ENCODE assay signal across 30 cellular contexts in the genomic region with DNA sequence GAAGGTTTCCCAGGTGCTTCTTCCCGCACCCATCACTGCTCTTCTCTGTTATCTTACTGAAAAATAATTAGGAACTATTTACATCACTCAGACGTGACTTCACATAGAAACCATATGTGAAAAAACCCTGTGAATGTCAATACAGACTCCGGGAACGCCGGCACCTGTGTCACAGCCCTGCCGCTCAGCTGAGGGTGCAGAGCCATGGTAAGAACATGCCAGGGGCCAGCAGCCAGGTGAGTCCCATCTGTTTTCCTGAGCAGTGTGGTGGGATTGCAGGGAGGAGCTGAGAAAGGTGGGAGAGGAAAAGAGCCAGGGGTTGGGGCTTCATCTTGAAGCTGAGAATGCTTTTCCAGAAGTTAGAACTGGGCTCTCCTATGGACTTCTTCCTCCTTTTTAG. TPM values are rescaled to one million over a fixed set of nuclear protein-coding genes. Genes with fewer than 3 reads are reported as not detected.
"Had no signal": no experiment of that assay in that cellular context is flagged by ENCODE, and none has a peak within 500 bp of the region (broad histone marks: within the 10 kb centered on the region; RNA-seq: fewer than 3 reads in every experiment).

No MANE protein-coding gene starts in this region.

- DNase-seq: activated B cell treated with CpG ODN at 0.5 μM for 24 hours; activated CD4-positive, alpha-beta T cell treated with anti-CD3 and anti-CD28 coated beads for 48 hours; activated CD4-positive, alpha-beta T cell treated with anti-CD3 and anti-CD28 coated beads, Interleukin-2, amount 50 U/mL, for 1 hour; activated CD4-positive, alpha-beta T cell treated with anti-CD3 and anti-CD28 coated beads, Interleukin-2, amount 50 U/mL, for 48 hours; activated CD8-positive, alpha-beta memory T cell treated with anti-CD3 and anti-CD28 coated beads for 24 hours; activated CD8-positive, alpha-beta T cell treated with anti-CD3 and anti-CD28 coated beads for 36 hours; activated effector memory CD4-positive, alpha-beta T cell treated with Interleukin-2 at 50 U/mL for 16 hours; activated gamma-delta T cell treated with Interleukin-2 at 50 U/mL for 16 hours; activated naive CD4-positive, alpha-beta T cell treated with anti-CD3 and anti-CD28 coated beads for 36 hours; activated naive CD8-positive, alpha-beta T cell treated with anti-CD3 and anti-CD28 coated beads, Interleukin-2, amount 10 ng/mL, durations not matched to agents 7 days and 5 days; activated T-cell treated with anti-CD3 and anti-CD28 coated beads, Interleukin-2, amount 50 U/mL, for 4 hours; brain microvascular endothelial cell; cortex of kidney; dermis blood vessel endothelial cell; effector CD4-positive, alpha-beta T cell; effector memory CD8-positive, alpha-beta T cell; esophagus squamous epithelium; foreskin melanocyte; heart right ventricle; T-helper 1 cell; T-helper 17 cell; T1000; WERI-Rb-1 had no signal

- ATAC-seq: activated CD4-positive, CD25-positive, alpha-beta regulatory T cell treated with anti-CD3 and anti-CD28 coated beads, Interleukin-2, amount 50 U/mL, for 24 hours; activated CD8-positive, alpha-beta T cell treated with anti-CD3 and anti-CD28 coated beads for 36 hours; activated naive CD4-positive, alpha-beta T cell treated with anti-CD3 and anti-CD28 coated beads, Interleukin-2, amount 50 U/mL, for 72 hours; activated T-cell treated with anti-CD3 and anti-CD28 coated beads, Interleukin-2, amount 50 U/mL, for 4 hours; activated T-helper 17 cell treated with anti-CD3 and anti-CD28 coated beads, Interleukin-2, amount 50 U/mL, for 72 hours; effector memory CD8-positive, alpha-beta T cell; gastroesophageal sphincter; heart right ventricle; T-helper 17 cell had no signal

- H3K36me3 ChIP-seq: ascending aorta, brain microvascular endothelial cell, esophagus squamous epithelium, gastroesophageal sphincter, heart right ventricle, WERI-Rb-1 had no signal

- H3K27ac ChIP-seq: ascending aorta, brain microvascular endothelial cell, epithelial cell of prostate, esophagus squamous epithelium, gastroesophageal sphincter, heart right ventricle, WERI-Rb-1 had no signal

- H3K27me3 ChIP-seq: ascending aorta had no signal

- H3K4me3 ChIP-seq: ascending aorta, esophagus squamous epithelium, gastroesophageal sphincter, heart right ventricle had no signal

- H3K9me3 ChIP-seq: ascending aorta, esophagus squamous epithelium, gastroesophageal sphincter, heart right ventricle had no signal

RNA-seq across cellular contexts. Expression of a gene that starts 13.7 kb away (rescaled TPM):
- total RNA-seq: activated B cell treated with CpG ODN at 0.5 μM for 24 hours; activated CD8-positive, alpha-beta T cell treated with anti-CD3 and anti-CD28 coated beads for 36 hours; activated naive CD4-positive, alpha-beta T cell treated with anti-CD3 and anti-CD28 coated beads for 36 hours; activated naive CD4-positive, alpha-beta T cell treated with anti-CD3 and anti-CD28 coated beads, Interleukin-2, amount 50 U/mL, for 72 hours; activated naive CD8-positive, alpha-beta T cell treated with anti-CD3 and anti-CD28 coated beads, Interleukin-2, amount 10 ng/mL, durations not matched to agents 7 days and 5 days; activated T-helper 17 cell treated with anti-CD3 and anti-CD28 coated beads, Interleukin-2, amount 50 U/mL, for 72 hours; T-helper 17 cell had no signal

RNA-seq across cellular contexts. Expression of a gene that starts 42.6 kb away (rescaled TPM):
- total RNA-seq: activated B cell treated with CpG ODN at 0.5 μM for 24 hours; activated CD8-positive, alpha-beta T cell treated with anti-CD3 and anti-CD28 coated beads for 36 hours; activated naive CD4-positive, alpha-beta T cell treated with anti-CD3 and anti-CD28 coated beads for 36 hours; activated naive CD4-positive, alpha-beta T cell treated with anti-CD3 and anti-CD28 coated beads, Interleukin-2, amount 50 U/mL, for 72 hours; activated naive CD8-positive, alpha-beta T cell treated with anti-CD3 and anti-CD28 coated beads, Interleukin-2, amount 10 ng/mL, durations not matched to agents 7 days and 5 days; activated T-cell treated with anti-CD3 and anti-CD28 coated beads, Interleukin-2, amount 50 U/mL, for 4 hours; activated T-helper 17 cell treated with anti-CD3 and anti-CD28 coated beads, Interleukin-2, amount 50 U/mL, for 72 hours; fibroblast of villous mesenchyme; T-helper 17 cell had no signal

RNA-seq across cellular contexts. Expression of a gene that starts 54.3 kb away (rescaled TPM):
- total RNA-seq: activated B cell treated with CpG ODN at 0.5 μM for 24 hours; activated CD8-positive, alpha-beta T cell treated with anti-CD3 and anti-CD28 coated beads for 36 hours; activated naive CD4-positive, alpha-beta T cell treated with anti-CD3 and anti-CD28 coated beads for 36 hours; activated naive CD4-positive, alpha-beta T cell treated with anti-CD3 and anti-CD28 coated beads, Interleukin-2, amount 50 U/mL, for 72 hours; activated naive CD8-positive, alpha-beta T cell treated with anti-CD3 and anti-CD28 coated beads, Interleukin-2, amount 10 ng/mL, durations not matched to agents 7 days and 5 days; activated T-cell treated with anti-CD3 and anti-CD28 coated beads, Interleukin-2, amount 50 U/mL, for 4 hours; activated T-helper 17 cell treated with anti-CD3 and anti-CD28 coated beads, Interleukin-2, amount 50 U/mL, for 72 hours had no signal
